In genomic region chr19:1154731-1155351, GRCh38 we compare ENCODE assay signal across 1 cellular context.
A peak's percentile ranks its signal among the peaks of the same experiment; 100 is the strongest.
TF ChIP-seq lines count a peak whose summit lies in the region.

No MANE protein-coding gene starts in this region.

TF ChIP-seq in K562, 482 proteins besides CTCF, POLR2A, EP300 and RAD21:
- peak; percentile 68; the same call in 1 of the 2 replicates for TF ChIP-seq ZBTB33 (CRISPR knock-in tag; IDR thresholded peaks at IDR 0.05)
- 0 out of 2 replicates have a peak, but pooled peaks have one; percentile 21 for TF ChIP-seq CEBPB (tag; IDR thresholded peaks at IDR 0.05)
- TF ChIP-seq NR2C2 (CRISPR knock-in tag; IDR thresholded peaks at IDR 0.05) = no peak
- TF ChIP-seq NR2C2 (tag; IDR thresholded peaks at IDR 0.05) = no peak
- TF ChIP-seq PHB (CRISPR knock-in tag; IDR thresholded peaks at IDR 0.05) = no peak
- TF ChIP-seq ZNF518B (CRISPR knock-in tag; IDR thresholded peaks at IDR 0.05) = no peak
- no peak for TF ChIP-seq ZBTB1 (CRISPR knock-in tag; IDR thresholded peaks at IDR 0.05; ENCODE audit: borderline replicate concordance, low read depth)
- TF ChIP-seq NFIC (IDR thresholded peaks at IDR 0.05) = peak; percentile 71
- no peak for TF ChIP-seq TAF1 (IDR thresholded peaks at IDR 0.05; ENCODE audit: control insufficient read depth, extremely low read depth, insufficient read depth, low read length, severe bottlenecking)
- no peak for TF ChIP-seq ZNF699 (CRISPR knock-in tag; IDR thresholded peaks at IDR 0.05; ENCODE audit: insufficient replicate concordance)
- TF ChIP-seq ID3 (CRISPR knock-in tag; IDR thresholded peaks at IDR 0.05) = no peak
- TF ChIP-seq ID3 (tag; IDR thresholded peaks at IDR 0.05) = no peak
- TF ChIP-seq DNMT1 (IDR thresholded peaks at IDR 0.05) = no peak
- peak; percentile 45; the same call in 1 of the 2 replicates for TF ChIP-seq POLR2G (IDR thresholded peaks at IDR 0.05; ENCODE audit: low read depth, low read length)
